ENCODE assay signal across 36 cellular contexts in the genomic region with DNA sequence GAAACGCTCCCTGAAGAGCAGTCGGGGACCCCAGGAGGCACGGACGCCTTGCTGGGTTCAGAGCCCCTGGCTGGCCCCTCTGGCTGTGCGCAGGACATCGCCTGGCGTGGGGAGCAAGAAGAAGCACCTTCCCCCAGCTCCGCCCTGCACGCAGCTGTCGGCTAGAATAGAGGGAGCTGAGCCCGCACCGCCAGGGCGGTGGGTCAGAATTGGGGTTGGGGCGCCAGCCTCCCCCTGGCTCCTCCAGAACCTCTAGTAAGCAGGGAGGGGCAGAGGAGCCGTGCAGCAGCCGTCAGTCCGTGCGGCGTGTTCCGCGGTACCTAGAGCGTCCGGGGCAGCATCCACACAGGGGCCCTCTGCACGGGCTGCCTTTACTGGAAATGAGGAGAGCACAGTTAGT. TPM values are rescaled to one million over a fixed set of nuclear protein-coding genes. Genes with fewer than 3 reads are reported as not detected.
"Had no signal": no experiment of that assay in that cellular context is flagged by ENCODE, and none has a peak within 500 bp of the region (broad histone marks: within the 10 kb centered on the region; RNA-seq: fewer than 3 reads in every experiment).

No MANE protein-coding gene starts in this region.

- H3K4me3 ChIP-seq: adrenal gland, ascending aorta, body of pancreas, breast epithelium, cardiac muscle cell had no signal

- H3K9me3 ChIP-seq: adrenal gland, ascending aorta, body of pancreas, breast epithelium had no signal

- DNase-seq: activated effector memory CD4-positive, alpha-beta T cell treated with anti-CD3 and anti-CD28 coated beads, Interleukin-2, amount 50 U/mL, for 16 hours; activated effector memory CD4-positive, alpha-beta T cell treated with Interleukin-2 at 50 U/mL for 16 hours; activated gamma-delta T cell; activated gamma-delta T cell treated with Interleukin-2 at 50 U/mL for 16 hours; activated naive CD4-positive, alpha-beta T cell; activated naive CD4-positive, alpha-beta T cell treated with anti-CD3 and anti-CD28 coated beads for 36 hours; activated naive CD4-positive, alpha-beta T cell treated with anti-CD3 and anti-CD28 coated beads, Interleukin-2, amount 10 ng/mL, durations not matched to agents 7 days and 5 days; activated naive CD4-positive, alpha-beta T cell treated with anti-CD3 and anti-CD28 coated beads, Interleukin-2, amount 50 U/mL, for 16 hours; activated naive CD4-positive, alpha-beta T cell treated with Interleukin-2 at 50 U/mL for 16 hours; activated naive CD8-positive, alpha-beta T cell treated with anti-CD3 and anti-CD28 coated beads for 36 hours; activated naive CD8-positive, alpha-beta T cell treated with anti-CD3 and anti-CD28 coated beads, Interleukin-2, amount 10 ng/mL, durations not matched to agents 7 days and 5 days; activated naive CD8-positive, alpha-beta T cell treated with anti-CD3 and anti-CD28 coated beads, Interleukin-2, amount 50 U/mL, for 24 hours; activated T-cell treated with anti-CD3 and anti-CD28 coated beads, Interleukin-2, amount 50 U/mL, for 1 hour; activated T-cell treated with anti-CD3 and anti-CD28 coated beads, Interleukin-2, amount 50 U/mL, for 24 hours; activated T-cell treated with anti-CD3 and anti-CD28 coated beads, Interleukin-2, amount 50 U/mL, for 4 hours; activated T-cell treated with anti-CD3 and anti-CD28 coated beads, Interleukin-2, amount 50 U/mL, for 48 hours; activated T-cell treated with anti-CD3 and anti-CD28 coated beads, Interleukin-2, amount 50 U/mL, for 72 hours; adrenal gland; amniotic stem cell; amygdala; anterior cingulate cortex; aorta; body of pancreas; brain microvascular endothelial cell; central memory CD4-positive, alpha-beta T cell; cerebellar nuclear complex had no signal

- ATAC-seq: activated naive CD4-positive, alpha-beta T cell treated with anti-CD3 and anti-CD28 coated beads, Interleukin-2, amount 50 U/mL, for 72 hours; activated naive CD8-positive, alpha-beta T cell treated with anti-CD3 and anti-CD28 coated beads, Interleukin-2, amount 50 U/mL, for 24 hours; activated T-cell treated with anti-CD3 and anti-CD28 coated beads, Interleukin-2, amount 50 U/mL, for 4 hours; activated T-cell treated with anti-CD3 and anti-CD28 coated beads, Interleukin-2, amount 50 U/mL, for 72 hours; activated T-helper 17 cell treated with anti-CD3 and anti-CD28 coated beads, Interleukin-2, amount 50 U/mL, for 72 hours; body of pancreas had no signal

- H3K4me1 ChIP-seq: adrenal gland, ascending aorta, body of pancreas, breast epithelium had no signal

- H3K27me3 ChIP-seq: adrenal gland, ascending aorta, cardiac muscle cell had no signal

- H3K36me3 ChIP-seq: adrenal gland, ascending aorta, brain microvascular endothelial cell, breast epithelium, cardiac muscle cell had no signal

- H3K27ac ChIP-seq: adrenal gland, ascending aorta, body of pancreas, brain microvascular endothelial cell, breast epithelium, cardiac muscle cell had no signal

RNA-seq across cellular contexts. Expression of gene KCNQ2, which starts 53.2 kb away (rescaled TPM):
- total RNA-seq: activated naive CD4-positive, alpha-beta T cell treated with anti-CD3 and anti-CD28 coated beads for 36 hours; activated T-cell treated with anti-CD3 and anti-CD28 coated beads, Interleukin-2, amount 50 U/mL, for 4 hours; activated T-helper 1 cell treated with anti-CD3 and anti-CD28 coated beads, Interleukin-12 subunit alpha, Interleukin-12 subunit beta, Interleukin-2, Interleukin-4 antibody, amounts not matched to agents 30 ng/mL and 10 ng/mL and 1 ng/mL, durations not matched to agents 14 hours and 24 hours and 36 hours; activated T-helper 2 cell treated with anti-CD3 and anti-CD28 coated beads, Interferon-gamma antibody, Interleukin-2, Interleukin-4, amounts not matched to agents 10 μg/mL and 5 μg/mL and 100 μg/mL, durations not matched to agents 14 hours and 24 hours and 36 hours; aorta; ascending aorta; breast epithelium; bronchial epithelial cell; chondrocyte had no signal
- polyA plus RNA-seq: aorta had no signal

RNA-seq across cellular contexts. Expression of gene CHRNA4, which starts 58.1 kb away (rescaled TPM):
- total RNA-seq: activated naive CD4-positive, alpha-beta T cell treated with anti-CD3 and anti-CD28 coated beads for 36 hours; activated naive CD4-positive, alpha-beta T cell treated with anti-CD3 and anti-CD28 coated beads, Interleukin-2, amount 50 U/mL, for 72 hours; activated naive CD8-positive, alpha-beta T cell treated with anti-CD3 and anti-CD28 coated beads for 36 hours; activated naive CD8-positive, alpha-beta T cell treated with anti-CD3 and anti-CD28 coated beads, Interleukin-2, amount 10 ng/mL, durations not matched to agents 7 days and 5 days; activated T-cell treated with anti-CD3 and anti-CD28 coated beads, Interleukin-2, amount 50 U/mL, for 4 hours; activated T-cell treated with anti-CD3 and anti-CD28 coated beads, Interleukin-2, amount 50 U/mL, for 72 hours; activated T-helper 1 cell treated with anti-CD3 and anti-CD28 coated beads, Interleukin-12 subunit alpha, Interleukin-12 subunit beta, Interleukin-2, Interleukin-4 antibody, amounts not matched to agents 30 ng/mL and 10 ng/mL and 1 ng/mL, durations not matched to agents 14 hours and 24 hours and 36 hours; activated T-helper 17 cell treated with anti-CD3 and anti-CD28 coated beads, Interleukin-2, amount 50 U/mL, for 72 hours; activated T-helper 2 cell treated with anti-CD3 and anti-CD28 coated beads, Interferon-gamma antibody, Interleukin-2, Interleukin-4, amounts not matched to agents 10 μg/mL and 5 μg/mL and 100 μg/mL, durations not matched to agents 14 hours and 24 hours and 36 hours; aorta; ascending aorta; body of pancreas; breast epithelium; bronchial epithelial cell; chondrocyte had no signal
- polyA plus RNA-seq: adipose tissue, aorta, cardiac muscle cell had no signal
